15 cellular contexts compared by ENCODE assay signal in the genomic region with DNA sequence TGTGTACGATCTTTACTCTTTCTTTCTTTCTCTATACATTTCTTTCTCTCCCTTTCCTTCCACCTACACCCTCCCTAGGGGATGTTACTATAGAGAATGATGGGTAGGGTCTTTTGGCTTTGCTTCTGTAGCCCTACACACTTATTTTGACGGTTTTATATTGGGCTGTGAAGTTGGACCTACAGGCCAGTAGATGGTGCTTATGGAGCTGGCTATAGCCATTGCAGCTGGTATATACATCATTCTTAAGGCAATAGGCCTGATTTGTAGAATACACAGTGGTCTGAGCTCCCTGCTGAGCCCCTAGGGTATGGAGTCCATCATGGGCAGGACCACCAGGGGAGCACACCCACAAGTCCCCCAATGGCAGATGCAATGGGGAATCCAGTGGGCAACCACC.
DNase-seq lines count a peak whose midpoint lies in the region; ATAC-seq and TF ChIP-seq lines count a peak whose summit lies in the region.
"Had no signal": no experiment of that assay in that cellular context is flagged by ENCODE, and none has a peak within 500 bp of the region (broad histone marks: within the 10 kb centered on the region; RNA-seq: fewer than 3 reads in every experiment).

No MANE protein-coding gene starts in this region.

- POLR2A ChIA-PET in AG04450 (lab: Yijun Ruan, JAX): no interaction called here

- TF ChIP-seq CTCF in AG04450 (IDR thresholded peaks at IDR 0.05; ENCODE audit: low read depth, low read length) (0 out of 2 replicates have a peak, but pooled peaks have one; percentile 11), BE2C (IDR thresholded peaks at IDR 0.05; ENCODE audit: low read depth, low read length) (0 out of 2 replicates have a peak, but pooled peaks have one; percentile 16), endodermal cell (conservative IDR thresholded peaks at IDR 0.05) (peak; percentile 11), osteocyte (IDR thresholded peaks at IDR 0.05) (no peak)

- H3K9me3 Mint-ChIP-seq in endodermal cell (peaks cover 10% of the 10 kb centered on the region), osteocyte (ENCODE audit: unreplicated experiment) (peaks cover 3% of the 10 kb centered on the region)
- H3K9me3 Mint-ChIP-seq in activated naive CD4-positive, alpha-beta T cell treated with anti-CD3 and anti-CD28 coated beads, Interleukin-2, amount 50 U/mL, for 72 hours: peaks cover 9 to 19% of the 10 kb centered on the region in 2 donors

- no peak for DNase-seq in AG04450 (ENCODE audit: low read depth, low spot score)
- DNase-seq in BE2C: no peak
- peak; percentile 7 for DNase-seq in OCI-M1 (lab: John Stamatoyannopoulos, UW)
- DNase-seq in endodermal cell: no peak
- DNase-seq in osteocyte (ENCODE audit: extremely low spot score, unreplicated experiment): no peak
- no peak for DNase-seq in activated naive CD4-positive, alpha-beta T cell treated with anti-CD3 and anti-CD28 coated beads, Interleukin-2, amount 50 U/mL, for 72 hours (ENCODE audit: low spot score in 2 of 2)
- no peak for DNase-seq in glomerular visceral epithelial cell (ENCODE audit: extremely low spot score)
- DNase-seq: Caco-2; CD8-positive, alpha-beta memory T cell; DND-41; GF-D8; HCEC 1CT had no signal

- H3K4me3 Mint-ChIP-seq in endodermal cell: no peak overlapping the region
- H3K4me3 Mint-ChIP-seq in osteocyte (ENCODE audit: unreplicated experiment): no peak overlapping the region
- H3K4me3 Mint-ChIP-seq: CD8-positive, alpha-beta memory T cell had no signal

- CTCF ChIA-PET in AG04450 (lab: Charles Lee): no interaction called here

- H3K27me3 ChIP-seq in AG04450 (ENCODE audit: control insufficient read depth, insufficient read depth, low read length) (no peaks in the 10 kb centered on the region), BE2C (no peaks in the 10 kb centered on the region), endodermal cell (ENCODE audit: control insufficient read depth, insufficient read depth, low read length, poor library complexity, severe bottlenecking) (no peaks in the 10 kb centered on the region)
- H3K27me3 ChIP-seq: BLaER1 had no signal

- H3K4me1 Mint-ChIP-seq in endodermal cell (peaks cover 14% of the 10 kb centered on the region), osteocyte (ENCODE audit: unreplicated experiment) (no peaks in the 10 kb centered on the region)
- H3K4me1 Mint-ChIP-seq: CD8-positive, alpha-beta memory T cell had no signal

- H3K27ac Mint-ChIP-seq in endodermal cell (no peak overlapping the region), osteocyte (ENCODE audit: unreplicated experiment) (no peak overlapping the region)
- no peak overlapping the region for H3K27ac Mint-ChIP-seq in activated naive CD4-positive, alpha-beta T cell treated with anti-CD3 and anti-CD28 coated beads, Interleukin-2, amount 50 U/mL, for 72 hours

- H3K36me3 Mint-ChIP-seq in endodermal cell (ENCODE audit: low read depth) (no peaks in the 10 kb centered on the region), osteocyte (ENCODE audit: unreplicated experiment) (no peaks in the 10 kb centered on the region)
- peaks cover 0 to 8% of the 10 kb centered on the region in 2 donors for H3K36me3 Mint-ChIP-seq in activated naive CD4-positive, alpha-beta T cell treated with anti-CD3 and anti-CD28 coated beads, Interleukin-2, amount 50 U/mL, for 72 hours
- H3K36me3 Mint-ChIP-seq: CD8-positive, alpha-beta memory T cell had no signal

- H3K4me3 ChIP-seq in AG04450 (ENCODE audit: low read depth, low read length): no peak overlapping the region
- H3K4me3 ChIP-seq in BE2C (ENCODE audit: low read depth, low read length): no peak overlapping the region
- no peak overlapping the region for H3K4me3 ChIP-seq in endodermal cell (ENCODE audit: low read length)
- H3K4me3 ChIP-seq: BLaER1 had no signal

- H3K9me3 ChIP-seq in AG04450 (ENCODE audit: control insufficient read depth, insufficient read depth, low read length): no peaks in the 10 kb centered on the region
- no peaks in the 10 kb centered on the region for H3K9me3 ChIP-seq in BE2C
- H3K9me3 ChIP-seq in endodermal cell (ENCODE audit: control insufficient read depth, low read length): peaks cover 11% of the 10 kb centered on the region
- H3K9me3 ChIP-seq: BLaER1, Caco-2 had no signal

- H3K4me1 ChIP-seq in BE2C (no peaks in the 10 kb centered on the region), endodermal cell (ENCODE audit: control insufficient read depth, insufficient read depth, low read length) (no peaks in the 10 kb centered on the region)
- H3K4me1 ChIP-seq: BLaER1, Caco-2 had no signal

- H3K27me3 Mint-ChIP-seq in endodermal cell (ENCODE audit: insufficient read depth) (peaks cover 2% of the 10 kb centered on the region), osteocyte (ENCODE audit: unreplicated experiment) (no peaks in the 10 kb centered on the region)
- H3K27me3 Mint-ChIP-seq: CD8-positive, alpha-beta memory T cell had no signal

- ATAC-seq in activated CD4-positive, CD25-positive, alpha-beta regulatory T cell treated with anti-CD3 and anti-CD28 coated beads, Interleukin-2, amount 50 U/mL, for 24 hours: no peak
- ATAC-seq in activated naive CD4-positive, alpha-beta T cell treated with anti-CD3 and anti-CD28 coated beads, Interleukin-2, amount 50 U/mL, for 72 hours: no peak
- ATAC-seq: HepG2 had no signal

- no peak overlapping the region for H3K27ac ChIP-seq in AG04450 (ENCODE audit: low read depth, low read length)
- no peak overlapping the region for H3K27ac ChIP-seq in endodermal cell (ENCODE audit: low read depth, low read length)
- H3K27ac ChIP-seq: BLaER1 had no signal

- no peak overlapping the region for H3K9ac ChIP-seq in endodermal cell (ENCODE audit: extremely low read depth, low read length, poor library complexity, severe bottlenecking)
- H3K9ac ChIP-seq: BLaER1 had no signal

- WGBS in endodermal cell (ENCODE audit: insufficient coverage in 1 of 2, insufficient read length in 1 of 2), 2 experiments: 94% methylated on average over 1 of the region's 2 CpGs; no CpG with 5 or more reads in 1 of the 2 experiments

- H3K36me3 ChIP-seq in BE2C (no peaks in the 10 kb centered on the region), endodermal cell (ENCODE audit: control insufficient read depth, insufficient read depth, low read length) (no peaks in the 10 kb centered on the region)
- H3K36me3 ChIP-seq: BLaER1 had no signal
